9 cellular contexts compared by ENCODE assay signal in the genomic region with DNA sequence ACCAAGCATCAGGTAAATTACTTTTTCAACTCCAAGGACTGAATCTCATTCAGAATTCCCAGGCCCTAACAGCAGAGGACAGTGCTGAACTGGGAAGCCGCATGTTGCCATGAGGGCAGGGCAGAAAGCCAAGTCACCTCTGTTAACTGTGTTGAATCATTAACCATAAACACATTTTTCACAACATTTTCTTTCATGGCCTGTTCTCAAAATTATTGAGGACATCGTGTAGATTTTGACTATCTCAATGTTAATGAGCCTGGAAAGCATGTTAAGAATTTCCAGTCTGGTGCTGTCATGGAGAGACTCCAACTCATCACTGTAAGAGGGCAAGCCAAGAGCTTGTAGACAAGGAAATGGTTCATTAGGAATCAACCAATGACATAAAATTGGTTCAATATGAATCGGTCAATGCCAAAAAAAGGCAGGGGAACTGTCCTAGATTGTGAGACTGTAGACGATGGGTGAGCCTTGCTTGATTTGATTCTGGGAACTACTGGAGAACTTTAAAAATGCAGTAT.
DNase-seq lines count a peak whose midpoint lies in the region; ATAC-seq, FAIRE-seq and TF ChIP-seq lines count a peak whose summit lies in the region.
"Had no signal": no experiment of that assay in that cellular context is flagged by ENCODE, and none has a peak within 500 bp of the region (broad histone marks: within the 10 kb centered on the region; RNA-seq: fewer than 3 reads in every experiment).

No MANE protein-coding gene starts in this region.

- H3K27me3 Mint-ChIP-seq in activated T-cell treated with anti-CD3 and anti-CD28 coated beads, Interleukin-2, amount 50 U/mL, for 24 hours: no peaks in the 10 kb centered on the region

- ATAC-seq in HG03432 (IDR thresholded peaks at IDR 0.05; ENCODE audit: unreplicated experiment) (no peak), GM18867 (IDR thresholded peaks at IDR 0.05; ENCODE audit: unreplicated experiment) (no peak)

- no peaks in the 10 kb centered on the region for H3K9me3 Mint-ChIP-seq in activated T-cell treated with anti-CD3 and anti-CD28 coated beads, Interleukin-2, amount 50 U/mL, for 24 hours

- TF ChIP-seq CTCF in retinal pigment epithelial cell (conservative IDR thresholded peaks at IDR 0.05; ENCODE audit: low read depth, low read length): peak; percentile 65

- no peak overlapping the region for H3K27ac Mint-ChIP-seq in activated T-cell treated with anti-CD3 and anti-CD28 coated beads, Interleukin-2, amount 50 U/mL, for 24 hours

- no peak overlapping the region for H3K4me3 Mint-ChIP-seq in activated T-cell treated with anti-CD3 and anti-CD28 coated beads, Interleukin-2, amount 50 U/mL, for 24 hours

- FAIRE-seq in RCC 7860 (lab: Jason Lieb, UNC): peak; percentile 76
- FAIRE-seq: frontal cortex had no signal

- H3K4me1 Mint-ChIP-seq in activated T-cell treated with anti-CD3 and anti-CD28 coated beads, Interleukin-2, amount 50 U/mL, for 24 hours (ENCODE audit: low read depth): peaks cover 4% of the 10 kb centered on the region

- no peak overlapping the region for H3K4me3 ChIP-seq in retinal pigment epithelial cell (ENCODE audit: low read length)

- H3K36me3 Mint-ChIP-seq in activated T-cell treated with anti-CD3 and anti-CD28 coated beads, Interleukin-2, amount 50 U/mL, for 24 hours (ENCODE audit: low read depth): peaks cover 3% of the 10 kb centered on the region

- DNase-seq in GM04503 (ENCODE audit: low read depth) (peak; percentile 96), RCC 7860 (ENCODE audit: low spot score) (peak; percentile 61), foreskin melanocyte (peak; percentile 12), retinal pigment epithelial cell (ENCODE audit: low read depth) (peak; percentile 16), C1 segment of cervical spinal cord (lab: John Stamatoyannopoulos, UW) (no peak)
- no peak for DNase-seq in activated T-cell treated with anti-CD3 and anti-CD28 coated beads, Interleukin-2, amount 50 U/mL, for 24 hours

Comparison
In these comparisons a context has a peak if more than half of its experiments do, and no peak if none do; other contexts are left out.
1. DNase-seq: peak in GM04503 (single experiment), RCC 7860 (single experiment), foreskin melanocyte (single experiment) and retinal pigment epithelial cell (single experiment); none in activated T-cell treated with anti-CD3 and anti-CD28 coated beads, Interleukin-2, amount 50 U/mL, for 24 hours (single experiment) and C1 segment of cervical spinal cord (0 of 14).